Comparison of ENCODE assay signal across 8 cellular contexts in genomic region chr4:123102897-123103489, GRCh38.
DNase-seq lines count a peak whose midpoint lies in the region; ATAC-seq and TF ChIP-seq lines count a peak whose summit lies in the region.
"Had no signal": no experiment of that assay in that cellular context is flagged by ENCODE, and none has a peak within 500 bp of the region (broad histone marks: within the 10 kb centered on the region; RNA-seq: fewer than 3 reads in every experiment).

No MANE protein-coding gene starts in this region.

- H3K4me2 ChIP-seq in KMS-11, result no peak overlapping the region

- ATAC-seq in GM21423 (IDR thresholded peaks at IDR 0.05; ENCODE audit: unreplicated experiment), result peak; percentile 70
- peak; percentile 75 for ATAC-seq in activated CD8-positive, alpha-beta T cell treated with anti-CD3 and anti-CD28 coated beads for 36 hours

- H3K9ac ChIP-seq in KMS-11, result no peak overlapping the region

- no peaks in the 10 kb centered on the region for H3K79me2 ChIP-seq in KMS-11 (ENCODE audit: insufficient read depth, low read depth)

- H3K27ac ChIP-seq in KMS-11 (no peak overlapping the region), right atrium auricular region (no peak overlapping the region)

- no peak overlapping the region for H3K27ac Mint-ChIP-seq in activated CD8-positive, alpha-beta T cell treated with anti-CD3 and anti-CD28 coated beads for 36 hours

- no peak overlapping the region for H3K4me3 Mint-ChIP-seq in activated CD8-positive, alpha-beta T cell treated with anti-CD3 and anti-CD28 coated beads for 36 hours
- H3K4me3 Mint-ChIP-seq: activated T-cell treated with anti-CD3 and anti-CD28 coated beads, Interleukin-2, amount 50 U/mL, for 4 hours had no signal

- no peaks in the 10 kb centered on the region for H3K36me3 Mint-ChIP-seq in activated CD8-positive, alpha-beta T cell treated with anti-CD3 and anti-CD28 coated beads for 36 hours (ENCODE audit: low read depth)

- no peaks in the 10 kb centered on the region for H3K9me3 Mint-ChIP-seq in activated CD8-positive, alpha-beta T cell treated with anti-CD3 and anti-CD28 coated beads for 36 hours
- H3K9me3 Mint-ChIP-seq: activated T-cell treated with anti-CD3 and anti-CD28 coated beads, Interleukin-2, amount 50 U/mL, for 4 hours had no signal

- DNase-seq in GF-D8 (lab: John Stamatoyannopoulos, UW), result peak; percentile 19
- no peak for DNase-seq in activated CD8-positive, alpha-beta T cell treated with anti-CD3 and anti-CD28 coated beads for 36 hours
- no peak for DNase-seq in right atrium auricular region (ENCODE audit: low spot score)
- peak; percentile 31 for DNase-seq in stromal cell of bone marrow (ENCODE audit: low read depth)
- no peak for DNase-seq in HK-2 (ENCODE audit: unreplicated experiment)
- DNase-seq: activated T-cell treated with anti-CD3 and anti-CD28 coated beads, Interleukin-2, amount 50 U/mL, for 4 hours had no signal

- H2AFZ ChIP-seq in KMS-11 (ENCODE audit: low read depth), result no peak overlapping the region

- no peak overlapping the region for H3K4me3 ChIP-seq in KMS-11 (IDR thresholded peaks at IDR 0.05; ENCODE audit: insufficient read depth, low read depth, low read length)
- no peak overlapping the region for H3K4me3 ChIP-seq in right atrium auricular region

- H3K4me1 Mint-ChIP-seq in activated CD8-positive, alpha-beta T cell treated with anti-CD3 and anti-CD28 coated beads for 36 hours (ENCODE audit: low read depth), result no peaks in the 10 kb centered on the region

- no peaks in the 10 kb centered on the region for H3K27me3 Mint-ChIP-seq in activated CD8-positive, alpha-beta T cell treated with anti-CD3 and anti-CD28 coated beads for 36 hours

- TF ChIP-seq CTCF in KMS-11 (conservative IDR thresholded peaks at IDR 0.05; ENCODE audit: low read depth, low read length) (peak; percentile 90), right atrium auricular region (IDR thresholded peaks at IDR 0.05) (peak; percentile 77 to 80)
- TF ChIP-seq CTCF in activated CD8-positive, alpha-beta T cell treated with anti-CD3 and anti-CD28 coated beads for 36 hours (IDR thresholded peaks at IDR 0.05), result peak; percentile 77

- H3K27me3 ChIP-seq in KMS-11 (ENCODE audit: insufficient read depth, low read depth) (no peaks in the 10 kb centered on the region), right atrium auricular region (no peaks in the 10 kb centered on the region)

- intact Hi-C loops in activated CD8-positive, alpha-beta T cell treated with anti-CD3 and anti-CD28 coated beads for 36 hours (cut with micrococcal nuclease), result loop anchor here (10.0 kb wide), 1 partner anchor 292 kb away; the partner anchor contains the start of gene SPRY1

- H3K4me1 ChIP-seq in KMS-11 (ENCODE audit: low read depth, poor library complexity, severe bottlenecking) (no peaks in the 10 kb centered on the region), right atrium auricular region (peaks cover 4 to 8% of the 10 kb centered on the region in 2 donors)

- CTCF ChIA-PET in activated CD8-positive, alpha-beta T cell treated with anti-CD3 and anti-CD28 coated beads for 36 hours (lab: Charles Lee), result interaction anchor here (0.6 to 2.5 kb wide), 13 partner anchors 11 to 1220 kb away, joined by 3 to 11 read pairs (median 3); no protein-coding TSS in a partner anchor

- H3K9me3 ChIP-seq in right atrium auricular region, result no peaks in the 10 kb centered on the region

- POLR2A ChIA-PET in activated CD8-positive, alpha-beta T cell treated with anti-CD3 and anti-CD28 coated beads for 36 hours (lab: Charles Lee), result no interaction called here

- no peaks in the 10 kb centered on the region for H4K20me1 ChIP-seq in KMS-11 (ENCODE audit: insufficient read depth)

- H3K36me3 ChIP-seq in KMS-11 (ENCODE audit: insufficient read depth), result no peaks in the 10 kb centered on the region
- no peaks in the 10 kb centered on the region for H3K36me3 ChIP-seq in right atrium auricular region

Comparison
In these comparisons a context has a peak if more than half of its experiments do, and no peak if none do; other contexts are left out.
1. DNase-seq: peak in GF-D8 (single experiment) and stromal cell of bone marrow (single experiment); none in activated CD8-positive, alpha-beta T cell treated with anti-CD3 and anti-CD28 coated beads for 36 hours (single experiment), right atrium auricular region (single experiment) and HK-2 (single experiment).
2. Peak in every context shown above with its lines, with median percentiles within 50 percentile points of each other: CTCF ChIP-seq.